In genomic region chr3:120459196-120459595, GRCh38 we compare ENCODE assay signal across 17 cellular contexts. TPM values are rescaled to one million over a fixed set of nuclear protein-coding genes. Genes with fewer than 3 reads are reported as not detected.
DNase-seq lines count a peak whose midpoint lies in the region; TF ChIP-seq lines count a peak whose summit lies in the region.
"Had no signal": no experiment of that assay in that cellular context is flagged by ENCODE, and none has a peak within 500 bp of the region (broad histone marks: within the 10 kb centered on the region; RNA-seq: fewer than 3 reads in every experiment).

No MANE protein-coding gene starts in this region.

- TF ChIP-seq CTCF in osteocyte (IDR thresholded peaks at IDR 0.05), result no peak

- peak overlapping the region; percentile 27 for H3K27ac Mint-ChIP-seq in osteocyte (ENCODE audit: unreplicated experiment)
- H3K27ac Mint-ChIP-seq: CD8-positive, alpha-beta T cell had no signal

- H3K4me1 Mint-ChIP-seq in osteocyte (ENCODE audit: unreplicated experiment), result peaks cover 19% of the 10 kb centered on the region

- H3K9me3 Mint-ChIP-seq in osteocyte (ENCODE audit: unreplicated experiment), result peaks cover 5% of the 10 kb centered on the region
- H3K9me3 Mint-ChIP-seq: CD8-positive, alpha-beta T cell had no signal

- H3K36me3 Mint-ChIP-seq in osteocyte (ENCODE audit: unreplicated experiment), result no peaks in the 10 kb centered on the region
- H3K36me3 Mint-ChIP-seq: CD8-positive, alpha-beta T cell had no signal

- H3K27me3 Mint-ChIP-seq in osteocyte (ENCODE audit: unreplicated experiment), result no peaks in the 10 kb centered on the region

- H3K4me3 Mint-ChIP-seq in osteocyte (ENCODE audit: unreplicated experiment), result no peak overlapping the region
- H3K4me3 Mint-ChIP-seq: CD8-positive, alpha-beta T cell had no signal

- DNase-seq in RPMI7951 (ENCODE audit: low read depth), result peak; percentile 33
- peak; percentile 69 for DNase-seq in epidermal melanocyte (ENCODE audit: insufficient read length, low spot score)
- no peak for DNase-seq in osteocyte (ENCODE audit: extremely low spot score, unreplicated experiment)
- no peak for DNase-seq in NCI-H345 (lab: John Stamatoyannopoulos, UW)
- no peak for DNase-seq in stimulated activated CD4-positive, alpha-beta T cell treated with anti-CD3 and anti-CD28 coated beads, Interleukin-2, amount 100 ng/mL, for 48 hours
- DNase-seq in NCI-H524 treated with DMSO at 0.1 percent for 48 hours (lab: John Stamatoyannopoulos, UW), result no peak
- DNase-seq in NCI-H69 (lab: John Stamatoyannopoulos, UW), result no peak
- DNase-seq: Caco-2; CD8-positive, alpha-beta T cell; GF-D8; HCEC 1CT; NCI-H1092 treated with DMSO at 0.1 percent for 48 hours; NCI-H146; NCI-H1930; NCI-H446 treated with DMSO at 0.1 percent for 48 hours; NCI-H526 treated with DMSO at 0.1 percent for 48 hours; SHP77 treated with DMSO at 0.1 percent for 48 hours had no signal

RNA-seq across cellular contexts. Expression of gene FSTL1, which starts 8.4 kb away (rescaled TPM):
- total RNA-seq in RPMI7951 (2014; rRNA removed; shearing (Covaris generic)), result 328 and 354 TPM in 2 replicates
- 2,574 and 2,723 TPM in 2 replicates for total RNA-seq in osteocyte

Comparison
In these comparisons a context has a peak if more than half of its experiments do, and no peak if none do; other contexts are left out.
1. DNase-seq: peak in RPMI7951 (single experiment) and epidermal melanocyte (single experiment); none in osteocyte (single experiment), NCI-H345 (single experiment), stimulated activated CD4-positive, alpha-beta T cell treated with anti-CD3 and anti-CD28 coated beads, Interleukin-2, amount 100 ng/mL, for 48 hours (0 of 2), NCI-H524 treated with DMSO at 0.1 percent for 48 hours (single experiment) and NCI-H69 (single experiment).